9 cellular contexts compared by ENCODE assay signal in genomic region chr14:35331605-35332516, GRCh38. TPM values are rescaled to one million over a fixed set of nuclear protein-coding genes. Genes with fewer than 3 reads are reported as not detected.
DNase-seq lines count a peak whose midpoint lies in the region; ATAC-seq, FAIRE-seq and TF ChIP-seq lines count a peak whose summit lies in the region.
"Had no signal": no experiment of that assay in that cellular context is flagged by ENCODE, and none has a peak within 500 bp of the region (broad histone marks: within the 10 kb centered on the region; RNA-seq: fewer than 3 reads in every experiment).

No MANE protein-coding gene starts in this region.

- H2AFZ ChIP-seq in HepG2 (ENCODE audit: low read length) = peak overlapping the region; percentile 93

- peaks cover 67% of the 10 kb centered on the region for H3K4me1 ChIP-seq in HepG2 (ENCODE audit: insufficient read depth, low read length)
- peaks cover 0 to 5% of the 10 kb centered on the region in 2 donors for H3K4me1 ChIP-seq in ascending aorta

- no peaks in the 10 kb centered on the region for H3K27me3 Mint-ChIP-seq in activated T-helper 2 cell treated with anti-CD3 and anti-CD28 coated beads, Interferon-gamma antibody, Interleukin-2, Interleukin-4, amounts not matched to agents 10 μg/mL and 5 μg/mL and 100 μg/mL, durations not matched to agents 14 hours and 24 hours and 36 hours (ENCODE audit: low read depth)

- CTCF ChIA-PET in HepG2 (lab: Yijun Ruan, JAX; ENCODE audit: low intra/inter-chr PET ratio, low total read pairs) = no interaction called here

- H3K4me3 Mint-ChIP-seq in activated T-helper 2 cell treated with anti-CD3 and anti-CD28 coated beads, Interferon-gamma antibody, Interleukin-2, Interleukin-4, amounts not matched to agents 10 μg/mL and 5 μg/mL and 100 μg/mL, durations not matched to agents 14 hours and 24 hours and 36 hours (ENCODE audit: low read depth) = no peak overlapping the region

- peak overlapping the region; percentile 46 for H3K9ac ChIP-seq in HepG2 (ENCODE audit: insufficient read depth, low read depth, low read length)

- BruUV-seq in HepG2 (replicated peaks; lab: Mats Ljungman, UMichigan) = no TSS peak

- ATAC-seq in HG03280 (IDR thresholded peaks at IDR 0.05; ENCODE audit: unreplicated experiment) (peak; percentile 63), HepG2 (peak; percentile 31), HG02571 (IDR thresholded peaks at IDR 0.05; ENCODE audit: unreplicated experiment) (no peak)

- H3K4me1 Mint-ChIP-seq in activated T-helper 2 cell treated with anti-CD3 and anti-CD28 coated beads, Interferon-gamma antibody, Interleukin-2, Interleukin-4, amounts not matched to agents 10 μg/mL and 5 μg/mL and 100 μg/mL, durations not matched to agents 14 hours and 24 hours and 36 hours (ENCODE audit: low read depth) = peaks cover 32% of the 10 kb centered on the region

- DNase-seq in NCI-H748 (lab: John Stamatoyannopoulos, UW; ENCODE audit: unreplicated experiment) (peak; percentile 10), NCI-H748 treated with DMSO at 0.1 percent for 48 hours (lab: John Stamatoyannopoulos, UW) (no peak), HepG2 (ENCODE audit: low spot score) (peak; percentile 75), ascending aorta (ENCODE audit: low spot score in 2 of 2) (no peak), NCI-H1417 (lab: John Stamatoyannopoulos, UW) (no peak)
- DNase-seq in activated T-helper 2 cell treated with anti-CD3 and anti-CD28 coated beads, Interferon-gamma antibody, Interleukin-2, Interleukin-4, amounts not matched to agents 10 μg/mL and 5 μg/mL and 100 μg/mL, durations not matched to agents 14 hours and 24 hours and 36 hours (ENCODE audit: low spot score) = no peak

- no peak for TF ChIP-seq POLR2A in HepG2 (IDR thresholded peaks at IDR 0.05; ENCODE audit: insufficient read depth in 1 of 2, low read depth in 2 of 2, low read length in 2 of 2)

- H4K20me1 ChIP-seq in HepG2 (ENCODE audit: insufficient read depth, low read length) = no peaks in the 10 kb centered on the region

- H3K27ac Mint-ChIP-seq in activated T-helper 2 cell treated with anti-CD3 and anti-CD28 coated beads, Interferon-gamma antibody, Interleukin-2, Interleukin-4, amounts not matched to agents 10 μg/mL and 5 μg/mL and 100 μg/mL, durations not matched to agents 14 hours and 24 hours and 36 hours = peak overlapping the region; percentile 96

- H3K36me3 ChIP-seq in HepG2 (replicated peaks in 1 of 2; ENCODE audit: control insufficient read depth in 1 of 2, insufficient read depth in 2 of 2, low read length in 2 of 2) (no peaks in the 10 kb centered on the region), ascending aorta (no peaks in the 10 kb centered on the region)

- TF ChIP-seq CTCF in HepG2 (CRISPR knock-in tag; IDR thresholded peaks at IDR 0.05) (peak; percentile 11; the same call in 1 of the 2 replicates), ascending aorta (IDR thresholded peaks at IDR 0.05) (no peak)

- H3K4me2 ChIP-seq in HepG2 (ENCODE audit: low read depth, low read length) = peak overlapping the region; percentile 80

- H3K9me3 ChIP-seq in HepG2 (ENCODE audit: low read length) = no peaks in the 10 kb centered on the region
- H3K9me3 ChIP-seq in ascending aorta = no peaks in the 10 kb centered on the region

- H3K36me3 Mint-ChIP-seq in activated T-helper 2 cell treated with anti-CD3 and anti-CD28 coated beads, Interferon-gamma antibody, Interleukin-2, Interleukin-4, amounts not matched to agents 10 μg/mL and 5 μg/mL and 100 μg/mL, durations not matched to agents 14 hours and 24 hours and 36 hours (ENCODE audit: low read depth) = no peaks in the 10 kb centered on the region

- H3K4me3 ChIP-seq in HepG2 (replicated peaks in 1 of 3; ENCODE audit: insufficient read depth in 1 of 3, low read depth in 2 of 3, low read length in 3 of 3) (peak overlapping the region; percentile 32 to 62 (median 41)), ascending aorta (no peak overlapping the region)
- H3K4me3 ChIP-seq: SK-N-MC had no signal

- in situ Hi-C loops in HepG2 (cut with HindIII; ENCODE audit: extremely low pct_ligation_motif_present, low pct_unique_long_range_greater_than_20kb) = loop anchor here (5.0 kb wide), 1 partner anchor 75 kb away; no protein-coding TSS in a partner anchor

- intact Hi-C loops in activated T-helper 2 cell treated with anti-CD3 and anti-CD28 coated beads, Interferon-gamma antibody, Interleukin-2, Interleukin-4, amounts not matched to agents 10 μg/mL and 5 μg/mL and 100 μg/mL, durations not matched to agents 14 hours and 24 hours and 36 hours (cut with micrococcal nuclease) = loop anchor here (2.0 kb wide), 1 partner anchor 39 kb away; the partner anchor contains the start of gene PSMA6
- intact Hi-C loops in HepG2 (cut with micrococcal nuclease; ENCODE audit: unreplicated experiment) = loop anchor here (2.0 kb wide), 1 partner anchor 39 kb away; the partner anchor contains the start of gene PSMA6
- intact Hi-C loops in ascending aorta (cut with DNase I) = no loop called here

- H3K79me2 ChIP-seq in HepG2 (ENCODE audit: insufficient read depth, low read length) = no peaks in the 10 kb centered on the region

- H3K9me3 Mint-ChIP-seq in activated T-helper 2 cell treated with anti-CD3 and anti-CD28 coated beads, Interferon-gamma antibody, Interleukin-2, Interleukin-4, amounts not matched to agents 10 μg/mL and 5 μg/mL and 100 μg/mL, durations not matched to agents 14 hours and 24 hours and 36 hours = no peaks in the 10 kb centered on the region

- H3K27ac ChIP-seq in HepG2 (ENCODE audit: extremely low read length, insufficient read depth, low read length) (no peak overlapping the region), ascending aorta (no peak overlapping the region)
- H3K27ac ChIP-seq: SK-N-MC had no signal

- FAIRE-seq in HepG2 (lab: Jason Lieb, UNC) = no peak

- peak; percentile 39; the same call in 1 of the 2 replicates for TF ChIP-seq RAD21 in HepG2 (CRISPR knock-in tag; IDR thresholded peaks at IDR 0.05)

- POLR2A ChIA-PET in HepG2 (lab: Yijun Ruan, JAX) = interaction anchor here (0.8 to 15.5 kb wide), 14 partner anchors 11 to 210 kb away, joined by 3 to 473 read pairs (median 6); partner anchors contain the start of genes NFKBIA, PPP2R3C, PRORP and PSMA6

- H3K27me3 ChIP-seq in HepG2 (ENCODE audit: control insufficient read depth in 1 of 2, insufficient read depth in 2 of 2, low read length in 2 of 2) (no peaks in the 10 kb centered on the region), ascending aorta (no peaks in the 10 kb centered on the region)

- no peak for TF ChIP-seq EP300 in HepG2 (IDR thresholded peaks at IDR 0.05; ENCODE audit: low read depth in 2 of 2, low read length in 2 of 2)
- TF ChIP-seq EP300 in HepG2 (CRISPR knock-in tag; IDR thresholded peaks at IDR 0.05; ENCODE audit: borderline replicate concordance) = no peak

- WGBS in HepG2 (ENCODE audit: low lambda C conversion rate) = 24% methylated on average over 21 of the region's 21 CpGs

TF ChIP-seq in HepG2, 621 proteins besides CTCF, POLR2A, EP300 and RAD21 (continues in another document):
- TF ChIP-seq ATF7 (IDR thresholded peaks at IDR 0.05) = peak; percentile 99
- peak; percentile 90; the same call in 1 of the 2 replicates for TF ChIP-seq ATF7 (CRISPR knock-in tag; IDR thresholded peaks at IDR 0.05)
- TF ChIP-seq ATF7-NPFF (CRISPR knock-in tag; IDR thresholded peaks at IDR 0.05; ENCODE audit: low read depth) = peak; percentile 25; the same call in 1 of the 2 replicates
- no peak for TF ChIP-seq ZFP1 (CRISPR knock-in tag; IDR thresholded peaks at IDR 0.05)
- TF ChIP-seq LCORL (IDR thresholded peaks at IDR 0.05) = no peak
- peak; percentile 41; the same call in 1 of the 2 replicates for TF ChIP-seq LCORL (CRISPR knock-in tag; IDR thresholded peaks at IDR 0.05)
- no peak for TF ChIP-seq ZNF251 (CRISPR knock-in tag; IDR thresholded peaks at IDR 0.05)
- peak; percentile 66; the same call in 1 of the 2 replicates for TF ChIP-seq SNAPC2 (CRISPR knock-in tag; IDR thresholded peaks at IDR 0.05)
- 0 out of 2 replicates have a peak, but pooled peaks have one; percentile 7 for TF ChIP-seq ZNF704 (CRISPR knock-in tag; IDR thresholded peaks at IDR 0.05; ENCODE audit: borderline replicate concordance)

RNA-seq across cellular contexts. Expression of gene PSMA6, which starts 39.7 kb away (rescaled TPM):
- 396 and 397 TPM in 2 replicates for total RNA-seq in activated T-helper 2 cell treated with anti-CD3 and anti-CD28 coated beads, Interferon-gamma antibody, Interleukin-2, Interleukin-4, amounts not matched to agents 10 μg/mL and 5 μg/mL and 100 μg/mL, durations not matched to agents 14 hours and 24 hours and 36 hours
- total RNA-seq in HepG2 (2016; rRNA removed; fragmentation: Illumina TruSeq; extraction: Trizol) = 1,109 and 1,579 TPM in 2 replicates
- total RNA-seq in HepG2 (2016; cell fraction: cytosol; rRNA removed; fragmentation: Illumina TruSeq; extraction: Trizol; ENCODE audit: low read depth) = 1,013 and 1,135 TPM in 2 replicates
- 1,109 and 1,642 TPM in 2 replicates for total RNA-seq in HepG2 (2016; cell fraction: insoluble cytoplasmic fraction; rRNA removed; fragmentation: Illumina TruSeq; extraction: Trizol)
- total RNA-seq in HepG2 (2016; cell fraction: membrane; rRNA removed; fragmentation: Illumina TruSeq; extraction: Trizol) = 682 and 685 TPM in 2 replicates
- 388 and 421 TPM in 2 replicates for total RNA-seq in HepG2 (2016; cell fraction: nucleus; rRNA removed; fragmentation: Illumina TruSeq; extraction: Trizol)
- polyA plus RNA-seq in HepG2 (2011; rRNA removed) = 399 and 525 TPM in 2 replicates
- polyA plus RNA-seq in HepG2 (2011; cell fraction: cytosol; rRNA removed) = 367 and 461 TPM in 2 replicates
- polyA plus RNA-seq in HepG2 (2011; cell fraction: nucleus; rRNA removed) = 108 and 120 TPM in 2 replicates
- polyA plus RNA-seq in HepG2 (2012) = 473 and 515 TPM in 2 replicates
- 709 and 762 TPM in 2 replicates for polyA plus RNA-seq in HepG2 (2016; cell fraction: cytosol; fragmentation: Illumina TruSeq; extraction: Trizol; ENCODE audit: low read depth)
- 1,270 and 1,369 TPM in 2 replicates for polyA plus RNA-seq in HepG2 (2016; cell fraction: insoluble cytoplasmic fraction; fragmentation: Illumina TruSeq; extraction: Trizol; ENCODE audit: low read depth)
- 468 and 473 TPM in 2 replicates for polyA plus RNA-seq in HepG2 (2016; cell fraction: membrane; fragmentation: Illumina TruSeq; extraction: Trizol; ENCODE audit: low read depth)
- 530 and 538 TPM in 2 replicates for polyA plus RNA-seq in HepG2 (2016; cell fraction: nucleus; fragmentation: Illumina TruSeq; extraction: Trizol; ENCODE audit: insufficient read depth, low read depth)
- polyA minus RNA-seq in HepG2 (2011; rRNA and poly(A)+ RNA removed; ENCODE audit: low replicate concordance) = 141 and 189 TPM in 2 replicates
- polyA minus RNA-seq in HepG2 (2011; cell fraction: cytosol; rRNA and poly(A)+ RNA removed) = 181 and 205 TPM in 2 replicates
- polyA minus RNA-seq in HepG2 (2011; cell fraction: nucleus; rRNA and poly(A)+ RNA removed) = 139 and 166 TPM in 2 replicates
- total RNA-seq in ascending aorta = 96.6 TPM

Comparison
In these comparisons a context has a peak if more than half of its experiments do, and no peak if none do; other contexts are left out.
1. DNase-seq: peak in NCI-H748 (single experiment) and HepG2 (single experiment); none in NCI-H748 treated with DMSO at 0.1 percent for 48 hours (single experiment), activated T-helper 2 cell treated with anti-CD3 and anti-CD28 coated beads, Interferon-gamma antibody, Interleukin-2, Interleukin-4, amounts not matched to agents 10 μg/mL and 5 μg/mL and 100 μg/mL, durations not matched to agents 14 hours and 24 hours and 36 hours (single experiment), ascending aorta (0 of 2) and NCI-H1417 (0 of 3).
2. H3K4me3 ChIP-seq: peak in HepG2 (3 of 3); none in ascending aorta (0 of 2).